1 cellular context compared by ENCODE assay signal in the genomic region with DNA sequence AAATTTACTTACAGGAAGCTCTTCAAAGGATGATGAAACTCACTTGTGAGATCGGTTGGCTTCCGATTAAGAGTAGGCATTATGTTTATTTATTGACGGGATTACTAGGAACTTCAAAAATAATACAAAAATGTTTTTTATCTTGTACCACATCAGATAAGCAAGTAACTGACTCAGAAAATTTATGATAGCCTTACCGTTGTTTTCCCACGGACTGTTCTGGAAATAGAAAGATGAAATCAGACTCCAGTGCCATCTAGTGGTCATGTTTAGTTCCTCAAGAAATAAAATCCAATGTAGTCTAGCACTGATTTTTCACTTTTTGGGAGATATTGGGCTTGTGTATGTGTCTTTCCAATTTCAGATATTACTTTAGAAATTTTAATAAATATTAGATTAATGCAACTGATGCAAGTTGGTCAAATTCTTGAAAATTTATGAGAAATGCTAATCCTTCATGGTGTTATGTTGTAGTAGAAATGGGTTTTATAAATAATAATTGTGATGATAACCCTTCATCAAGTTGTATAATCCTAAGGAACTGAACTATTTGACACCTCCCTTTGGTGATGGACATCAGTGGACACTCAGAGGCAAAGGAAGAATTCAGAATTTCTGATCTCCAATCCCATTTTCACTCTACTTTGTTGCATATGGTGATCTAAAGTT.
TF ChIP-seq lines count a peak whose summit lies in the region.

No MANE protein-coding gene starts in this region.

TF ChIP-seq in HEK293, 187 proteins besides CTCF, POLR2A, EP300 and RAD21 (continued from another document):
- TF ChIP-seq PRDM6 (tag by site-specific recombination; IDR thresholded peaks at IDR 0.05), result 0 out of 2 replicates have a peak, but pooled peaks have one; percentile 41
- no peak for TF ChIP-seq ZNF280C (tag by site-specific recombination; IDR thresholded peaks at IDR 0.05)
- no peak for TF ChIP-seq SALL2 (tag by site-specific recombination; IDR thresholded peaks at IDR 0.05; ENCODE audit: borderline replicate concordance)
- TF ChIP-seq ZIC2 (tag by site-specific recombination; IDR thresholded peaks at IDR 0.05), result no peak
- TF ChIP-seq ZNF335 (tag by site-specific recombination; conservative IDR thresholded peaks at IDR 0.05), result peak; percentile 26; the same call in 1 of the 2 replicates
- peak; percentile 80 for TF ChIP-seq ZNF654 (tag by site-specific recombination; IDR thresholded peaks at IDR 0.05; ENCODE audit: low read depth)
